In the genomic region with DNA sequence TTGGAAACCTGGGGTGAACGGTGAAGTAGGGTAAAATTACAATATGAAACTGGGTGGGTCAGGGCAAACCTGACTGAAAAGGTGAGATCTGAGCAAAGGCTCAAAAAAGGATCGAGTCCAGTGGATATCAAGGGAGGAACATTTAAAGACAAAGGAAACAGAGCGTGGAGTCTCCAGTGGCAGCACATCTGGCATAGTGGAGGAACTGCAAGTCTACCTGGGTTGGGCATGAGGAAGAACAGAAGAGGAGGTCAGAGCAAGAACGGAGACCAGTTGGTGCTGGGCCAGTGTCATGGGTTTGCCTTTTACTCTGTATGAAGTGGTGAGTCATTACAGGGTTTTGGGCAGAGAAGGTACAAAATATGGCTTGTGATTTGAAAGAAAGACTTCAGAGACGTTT, we compare ENCODE assay signal across 12 cellular contexts.
DNase-seq lines count a peak whose midpoint lies in the region; ATAC-seq and TF ChIP-seq lines count a peak whose summit lies in the region.
"Had no signal": no experiment of that assay in that cellular context is flagged by ENCODE, and none has a peak within 500 bp of the region (broad histone marks: within the 10 kb centered on the region; RNA-seq: fewer than 3 reads in every experiment).

No MANE protein-coding gene starts in this region.

- TF ChIP-seq CTCF in activated CD8-positive, alpha-beta T cell treated with anti-CD3 and anti-CD28 coated beads for 36 hours (IDR thresholded peaks at IDR 0.05) = no peak
- TF ChIP-seq CTCF in foreskin fibroblast (IDR thresholded peaks at IDR 0.05; ENCODE audit: low read depth, low read length) (no peak), thyroid gland (IDR thresholded peaks at IDR 0.05) (peak in 1 of 6 experiments; percentile 9)

- H3K4me1 Mint-ChIP-seq in activated CD8-positive, alpha-beta T cell treated with anti-CD3 and anti-CD28 coated beads, Interleukin-2, amount 10 ng/mL, durations not matched to agents 7 days and 5 days (ENCODE audit: low read depth) = peaks cover 33% of the 10 kb centered on the region
- H3K4me1 Mint-ChIP-seq in activated CD8-positive, alpha-beta T cell treated with anti-CD3 and anti-CD28 coated beads for 36 hours (ENCODE audit: low read depth) = peaks cover 12% of the 10 kb centered on the region
- H3K4me1 Mint-ChIP-seq: B cell had no signal

- CTCF ChIA-PET in activated CD8-positive, alpha-beta T cell treated with anti-CD3 and anti-CD28 coated beads, Interleukin-2, amount 10 ng/mL, durations not matched to agents 7 days and 5 days (lab: Charles Lee) = no interaction called here
- CTCF ChIA-PET in activated CD8-positive, alpha-beta T cell treated with anti-CD3 and anti-CD28 coated beads for 36 hours (lab: Charles Lee) = no interaction called here

- H3K9me3 ChIP-seq in thyroid gland = no peaks in the 10 kb centered on the region
- H3K9me3 ChIP-seq: gastrocnemius medialis, pancreas had no signal

- H3K4me3 Mint-ChIP-seq in activated CD8-positive, alpha-beta T cell treated with anti-CD3 and anti-CD28 coated beads, Interleukin-2, amount 10 ng/mL, durations not matched to agents 7 days and 5 days = no peak overlapping the region
- no peak overlapping the region for H3K4me3 Mint-ChIP-seq in activated CD8-positive, alpha-beta T cell treated with anti-CD3 and anti-CD28 coated beads for 36 hours
- H3K4me3 Mint-ChIP-seq: B cell had no signal

- intact Hi-C loops in activated CD8-positive, alpha-beta T cell treated with anti-CD3 and anti-CD28 coated beads for 36 hours (cut with micrococcal nuclease) = no loop called here
- intact Hi-C loops in thyroid gland (cut with DNase I) = no loop called here

- peak overlapping the region; percentile 7 for H3K27ac Mint-ChIP-seq in activated CD8-positive, alpha-beta T cell treated with anti-CD3 and anti-CD28 coated beads, Interleukin-2, amount 10 ng/mL, durations not matched to agents 7 days and 5 days
- no peak overlapping the region for H3K27ac Mint-ChIP-seq in activated CD8-positive, alpha-beta T cell treated with anti-CD3 and anti-CD28 coated beads for 36 hours
- H3K27ac Mint-ChIP-seq: B cell had no signal

- H3K27me3 ChIP-seq in thyroid gland = no peaks in the 10 kb centered on the region
- H3K27me3 ChIP-seq: gastrocnemius medialis, pancreas had no signal

- no peaks in the 10 kb centered on the region for H3K9me3 Mint-ChIP-seq in activated CD8-positive, alpha-beta T cell treated with anti-CD3 and anti-CD28 coated beads, Interleukin-2, amount 10 ng/mL, durations not matched to agents 7 days and 5 days (ENCODE audit: insufficient read depth)
- no peaks in the 10 kb centered on the region for H3K9me3 Mint-ChIP-seq in activated CD8-positive, alpha-beta T cell treated with anti-CD3 and anti-CD28 coated beads for 36 hours

- no peak for TF ChIP-seq POLR2A in thyroid gland (IDR thresholded peaks at IDR 0.05)

- peak overlapping the region; percentile 70 to 88 (median 85) for H3K27ac ChIP-seq in thyroid gland

- peaks cover 12% of the 10 kb centered on the region for H3K36me3 Mint-ChIP-seq in activated CD8-positive, alpha-beta T cell treated with anti-CD3 and anti-CD28 coated beads, Interleukin-2, amount 10 ng/mL, durations not matched to agents 7 days and 5 days (ENCODE audit: low read depth)
- H3K36me3 Mint-ChIP-seq in activated CD8-positive, alpha-beta T cell treated with anti-CD3 and anti-CD28 coated beads for 36 hours (ENCODE audit: low read depth) = peaks cover 20% of the 10 kb centered on the region

- no peak for ATAC-seq in activated CD8-positive, alpha-beta T cell treated with anti-CD3 and anti-CD28 coated beads, Interleukin-2, amount 10 ng/mL, durations not matched to agents 7 days and 5 days
- no peak for ATAC-seq in activated CD8-positive, alpha-beta T cell treated with anti-CD3 and anti-CD28 coated beads for 36 hours

- no peaks in the 10 kb centered on the region for H3K27me3 Mint-ChIP-seq in activated CD8-positive, alpha-beta T cell treated with anti-CD3 and anti-CD28 coated beads, Interleukin-2, amount 10 ng/mL, durations not matched to agents 7 days and 5 days (ENCODE audit: low read depth)
- no peaks in the 10 kb centered on the region for H3K27me3 Mint-ChIP-seq in activated CD8-positive, alpha-beta T cell treated with anti-CD3 and anti-CD28 coated beads for 36 hours
- H3K27me3 Mint-ChIP-seq: B cell had no signal

- DNase-seq in activated CD8-positive, alpha-beta T cell treated with anti-CD3 and anti-CD28 coated beads, Interleukin-2, amount 10 ng/mL, durations not matched to agents 7 days and 5 days = no peak
- no peak for DNase-seq in activated CD8-positive, alpha-beta T cell treated with anti-CD3 and anti-CD28 coated beads for 36 hours
- DNase-seq in SKM-1 treated with dmso at 0.1 percent for 144 hours (lab: John Stamatoyannopoulos, UW; ENCODE audit: unreplicated experiment) (peak; percentile 42), foreskin fibroblast (peak; percentile 14 to 25), thyroid gland (peak in 1 of 2 donors; percentile 42), NCI-H1436 treated with DMSO at 0.1 percent for 48 hours (lab: John Stamatoyannopoulos, UW) (no peak), COLO829 (ENCODE audit: low spot score) (no peak)
- no peak for DNase-seq in stimulated activated CD4-positive, alpha-beta T cell treated with anti-CD3 and anti-CD28 coated beads, Interleukin-4, amount 100 ng/mL, for 4 hours
- DNase-seq: gastrocnemius medialis, NCI-H187, pancreas had no signal

- no peaks in the 10 kb centered on the region for H3K36me3 ChIP-seq in thyroid gland
- H3K36me3 ChIP-seq: gastrocnemius medialis, pancreas had no signal

- WGBS in thyroid gland, 2 donors = 77 to 84% methylated on average over 5 of the region's 5 CpGs

- peaks cover 23 to 32% of the 10 kb centered on the region in 2 donors for H3K4me1 ChIP-seq in thyroid gland
- H3K4me1 ChIP-seq: pancreas had no signal

- POLR2A ChIA-PET in activated CD8-positive, alpha-beta T cell treated with anti-CD3 and anti-CD28 coated beads, Interleukin-2, amount 10 ng/mL, durations not matched to agents 7 days and 5 days (lab: Charles Lee) = no interaction called here
- POLR2A ChIA-PET in activated CD8-positive, alpha-beta T cell treated with anti-CD3 and anti-CD28 coated beads for 36 hours (lab: Charles Lee) = no interaction called here

- no peak overlapping the region for H3K4me3 ChIP-seq in foreskin fibroblast (ENCODE audit: low read depth in 1 of 2, low read length in 2 of 2)
- H3K4me3 ChIP-seq in thyroid gland (replicated peaks in 1 of 3) = no peak overlapping the region
- H3K4me3 ChIP-seq: gastrocnemius medialis, pancreas had no signal

Comparison
In these comparisons a context has a peak if more than half of its experiments do, and no peak if none do; other contexts are left out.
1. DNase-seq: peak in SKM-1 treated with dmso at 0.1 percent for 144 hours (single experiment) and foreskin fibroblast (2 of 2); none in activated CD8-positive, alpha-beta T cell treated with anti-CD3 and anti-CD28 coated beads, Interleukin-2, amount 10 ng/mL, durations not matched to agents 7 days and 5 days (single experiment), activated CD8-positive, alpha-beta T cell treated with anti-CD3 and anti-CD28 coated beads for 36 hours (single experiment), stimulated activated CD4-positive, alpha-beta T cell treated with anti-CD3 and anti-CD28 coated beads, Interleukin-4, amount 100 ng/mL, for 4 hours (0 of 2), NCI-H1436 treated with DMSO at 0.1 percent for 48 hours (single experiment) and COLO829 (single experiment).